In genomic region chr11:72816404-72816990, GRCh38 we compare ENCODE assay signal across 9 cellular contexts. TPM values are rescaled to one million over a fixed set of nuclear protein-coding genes. Genes with fewer than 3 reads are reported as not detected.
A peak's percentile ranks its signal among the peaks of the same experiment; 100 is the strongest.
DNase-seq lines count a peak whose midpoint lies in the region; ATAC-seq and TF ChIP-seq lines count a peak whose summit lies in the region.
"Had no signal": no experiment of that assay in that cellular context is flagged by ENCODE, and none has a peak within 500 bp of the region (broad histone marks: within the 10 kb centered on the region; RNA-seq: fewer than 3 reads in every experiment).

No MANE protein-coding gene starts in this region.

- no peaks in the 10 kb centered on the region for H3K9me3 ChIP-seq in effector memory CD4-positive, alpha-beta T cell (ENCODE audit: control insufficient read depth, low read length)
- H3K9me3 ChIP-seq in tibial nerve (no peaks in the 10 kb centered on the region), gastrocnemius medialis (no peaks in the 10 kb centered on the region)

- 52 to 60% methylated on average over 1 to 7 of the region's 7 CpGs for WGBS in tibial nerve, 2 donors

- DNase-seq in activated T-cell treated with anti-CD3 and anti-CD28 coated beads, Interleukin-2, amount 50 U/mL, for 72 hours: no peak
- DNase-seq in activated T-cell treated with anti-CD3 and anti-CD28 coated beads, Interleukin-2, amount 50 U/mL, for 1 hour: no peak
- no peak for DNase-seq in RWPE1 (ENCODE audit: low spot score)
- no peak for DNase-seq in effector memory CD4-positive, alpha-beta T cell
- DNase-seq in tibial nerve (ENCODE audit: low spot score in 2 of 2): no peak
- no peak for DNase-seq in gastrocnemius medialis
- DNase-seq: caudate nucleus had no signal

- POLR2A ChIA-PET in RWPE1 (lab: Yijun Ruan, JAX; ENCODE audit: low non-redundant PET): no interaction called here

- H3K36me3 Mint-ChIP-seq in activated T-cell treated with anti-CD3 and anti-CD28 coated beads, Interleukin-2, amount 50 U/mL, for 72 hours (ENCODE audit: insufficient read depth in 2 of 2): peaks cover 6 to 44% of the 10 kb centered on the region in 2 donors

- peak overlapping the region; percentile 97 to 100 for H3K4me3 Mint-ChIP-seq in activated T-cell treated with anti-CD3 and anti-CD28 coated beads, Interleukin-2, amount 50 U/mL, for 72 hours

- intact Hi-C loops in gastrocnemius medialis (cut with DNase I; ENCODE audit: low total_unique reads): no loop called here

- CTCF ChIA-PET in RWPE1 (lab: Yijun Ruan, JAX): interaction anchor here (0.6 kb wide), 1 partner anchor 292 kb away, joined by 3 read pairs; no protein-coding TSS in a partner anchor

- H3K36me3 ChIP-seq in effector memory CD4-positive, alpha-beta T cell (ENCODE audit: control insufficient read depth, insufficient read depth, low read length): peaks cover 33% of the 10 kb centered on the region
- H3K36me3 ChIP-seq in tibial nerve: peaks cover 0 to 38% (median 0%) of the 10 kb centered on the region in 3 donors
- no peaks in the 10 kb centered on the region for H3K36me3 ChIP-seq in gastrocnemius medialis

- TF ChIP-seq CTCF in RWPE1 (conservative IDR thresholded peaks at IDR 0.05; ENCODE audit: low read depth) (no peak), tibial nerve (IDR thresholded peaks at IDR 0.05) (no peak), gastrocnemius medialis (IDR thresholded peaks at IDR 0.05 in 4 of 5, conservative IDR thresholded peaks at IDR 0.05 in 1 of 5) (no peak)

- TF ChIP-seq EP300 in tibial nerve (IDR thresholded peaks at IDR 0.05): no peak

- ATAC-seq in activated T-cell treated with anti-CD3 and anti-CD28 coated beads, Interleukin-2, amount 50 U/mL, for 72 hours (replicated peaks in 1 of 2): no peak
- ATAC-seq in GM19351 (IDR thresholded peaks at IDR 0.05; ENCODE audit: unreplicated experiment): no peak
- ATAC-seq in gastrocnemius medialis: no peak
- no peak for ATAC-seq in GM21576 (IDR thresholded peaks at IDR 0.05; ENCODE audit: unreplicated experiment)

- H3K4me3 ChIP-seq in effector memory CD4-positive, alpha-beta T cell (ENCODE audit: insufficient read depth, low read depth, low read length, poor library complexity, severe bottlenecking): peak overlapping the region; percentile 86
- peak overlapping the region in 1 of 4 donors; percentile 67 for H3K4me3 ChIP-seq in tibial nerve
- H3K4me3 ChIP-seq in gastrocnemius medialis: no peak overlapping the region

- H3K9me3 Mint-ChIP-seq in activated T-cell treated with anti-CD3 and anti-CD28 coated beads, Interleukin-2, amount 50 U/mL, for 72 hours: no peaks in the 10 kb centered on the region

- no peaks in the 10 kb centered on the region for H3K27me3 ChIP-seq in effector memory CD4-positive, alpha-beta T cell (replicated peaks; ENCODE audit: control insufficient read depth, insufficient read depth, low read length, poor library complexity, severe bottlenecking)
- no peaks in the 10 kb centered on the region for H3K27me3 ChIP-seq in tibial nerve
- H3K27me3 ChIP-seq in gastrocnemius medialis: no peaks in the 10 kb centered on the region

- peaks cover 55% of the 10 kb centered on the region for H3K4me1 Mint-ChIP-seq in activated T-cell treated with anti-CD3 and anti-CD28 coated beads, Interleukin-2, amount 50 U/mL, for 72 hours (ENCODE audit: low read depth)

- peaks cover 27% of the 10 kb centered on the region for H3K4me1 ChIP-seq in effector memory CD4-positive, alpha-beta T cell (ENCODE audit: control insufficient read depth, insufficient read depth, low read length, poor library complexity, severe bottlenecking)
- H3K4me1 ChIP-seq in tibial nerve (peaks cover 0 to 58% (median 35%) of the 10 kb centered on the region in 4 donors), gastrocnemius medialis (peaks cover 17 to 30% of the 10 kb centered on the region in 2 donors)

- TF ChIP-seq POLR2A in tibial nerve (IDR thresholded peaks at IDR 0.05) (no peak), gastrocnemius medialis (IDR thresholded peaks at IDR 0.05) (no peak)

- no peak overlapping the region for H3K27ac Mint-ChIP-seq in activated T-cell treated with anti-CD3 and anti-CD28 coated beads, Interleukin-2, amount 50 U/mL, for 72 hours

- H3K27ac ChIP-seq in RWPE1 (peak overlapping the region; percentile 91), tibial nerve (peak overlapping the region in 3 of 4 donors; percentile 95 to 96 (median 96)), gastrocnemius medialis (no peak overlapping the region)
- H3K27ac ChIP-seq in effector memory CD4-positive, alpha-beta T cell (ENCODE audit: insufficient read depth, low read length, poor library complexity, severe bottlenecking): peak overlapping the region; percentile 100

- in situ Hi-C loops in gastrocnemius medialis (cut with MboI; ENCODE audit: low sequenced_read_pairs in 4 of 4): no loop called here

- no peaks in the 10 kb centered on the region for H3K27me3 Mint-ChIP-seq in activated T-cell treated with anti-CD3 and anti-CD28 coated beads, Interleukin-2, amount 50 U/mL, for 72 hours (ENCODE audit: low read depth)

RNA-seq across cellular contexts. Expression of gene ATG16L2, which starts 2.3 kb away (rescaled TPM):
- 10 to 100 TPM; 55.8 to 56.0 TPM for total RNA-seq in activated T-cell treated with anti-CD3 and anti-CD28 coated beads, Interleukin-2, amount 50 U/mL, for 72 hours
- total RNA-seq in tibial nerve: 10 to 100 TPM; 26.9 to 60.0 (median 36.6) TPM
- total RNA-seq in gastrocnemius medialis: 1 to 10 TPM; 3.1 to 8.1 (median 4.3) TPM

RNA-seq across cellular contexts. Expression of gene STARD10, which starts 22.6 kb away (rescaled TPM):
- total RNA-seq in activated T-cell treated with anti-CD3 and anti-CD28 coated beads, Interleukin-2, amount 50 U/mL, for 72 hours: 10 to 100 TPM; 31.9 to 41.3 TPM
- total RNA-seq in tibial nerve (10 to 100 TPM; 19.4 to 31.5 (median 23.7) TPM), gastrocnemius medialis (100 to 1,000 TPM in 1 of 4 donors, 10 to 100 TPM in 3; 39.1 to 103 (median 71.1) TPM)

Comparison
In these comparisons a context has a peak if more than half of its experiments do, and no peak if none do; other contexts are left out.
1. H3K27ac ChIP-seq: peak in RWPE1 (single experiment), effector memory CD4-positive, alpha-beta T cell (single experiment) and tibial nerve (3 of 4); none in gastrocnemius medialis (0 of 4).